23 cellular contexts compared by ENCODE assay signal in the genomic region with DNA sequence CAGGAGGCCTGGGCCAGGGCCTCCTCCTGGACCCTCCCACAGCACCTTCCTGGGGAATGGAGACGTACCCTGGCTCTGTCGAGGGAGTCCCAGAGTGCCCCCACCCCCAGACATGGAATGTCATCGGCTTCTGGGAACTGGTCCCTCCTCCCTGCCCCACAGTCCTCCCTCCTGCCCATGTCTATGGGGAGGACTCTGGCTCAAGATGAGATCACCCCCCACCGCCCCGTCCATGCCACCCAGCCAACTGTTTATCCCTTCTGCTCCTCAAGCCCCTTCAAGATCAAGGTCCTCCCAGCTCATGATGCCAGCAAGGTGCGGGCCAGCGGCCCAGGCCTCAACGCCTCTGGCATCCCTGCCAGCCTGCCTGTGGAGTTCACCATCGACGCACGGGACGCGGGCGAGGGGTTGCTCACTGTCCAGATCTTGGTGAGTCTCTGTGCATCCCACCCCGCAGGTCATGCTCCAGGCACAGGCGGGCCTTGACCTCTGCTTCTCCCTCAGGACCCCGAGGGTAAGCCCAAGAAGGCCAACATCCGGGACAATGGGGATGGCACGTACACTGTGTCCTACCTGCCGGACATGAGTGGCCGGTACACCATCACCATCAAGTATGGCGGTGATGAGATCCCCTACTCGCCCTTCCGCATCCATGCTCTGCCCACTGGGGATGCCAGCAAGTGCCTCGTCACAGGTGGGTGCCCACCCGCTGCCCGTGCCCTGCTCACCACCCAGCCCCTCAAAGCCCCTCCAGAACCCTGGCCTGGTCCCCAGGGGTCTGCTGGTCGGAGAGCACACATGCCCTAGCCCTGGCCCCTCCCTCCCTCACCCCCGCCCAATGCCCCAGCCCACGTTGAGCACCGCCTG. TPM values are rescaled to one million over a fixed set of nuclear protein-coding genes. Genes with fewer than 3 reads are reported as not detected.
"Had no signal": no experiment of that assay in that cellular context is flagged by ENCODE, and none has a peak within 500 bp of the region (broad histone marks: within the 10 kb centered on the region; RNA-seq: fewer than 3 reads in every experiment).

No MANE protein-coding gene starts in this region.

- H3K27ac ChIP-seq: adrenal gland, Peyer's patch, RWPE1 had no signal

- H3K27me3 ChIP-seq: adrenal gland, Peyer's patch had no signal

- H3K36me3 Mint-ChIP-seq: activated naive CD8-positive, alpha-beta T cell treated with anti-CD3 and anti-CD28 coated beads, Interleukin-2, amount 10 ng/mL, durations not matched to agents 7 days and 5 days; WTC11 had no signal

- H3K27me3 Mint-ChIP-seq: activated naive CD8-positive, alpha-beta T cell treated with anti-CD3 and anti-CD28 coated beads, Interleukin-2, amount 10 ng/mL, durations not matched to agents 7 days and 5 days had no signal

- H3K9me3 Mint-ChIP-seq: activated naive CD8-positive, alpha-beta T cell treated with anti-CD3 and anti-CD28 coated beads, Interleukin-2, amount 10 ng/mL, durations not matched to agents 7 days and 5 days; T-helper 1 cell treated with Interleukin-12 subunit alpha and Interleukin-12 subunit beta and Interleukin-4 antibody, amounts not matched to agents 30 μg/mL and 1 μg/mL, for 36 hours; WTC11 had no signal

- H3K4me3 ChIP-seq: adrenal gland, Peyer's patch had no signal

- DNase-seq: activated CD4-positive, alpha-beta T cell treated with anti-CD3 and anti-CD28 coated beads for 48 hours; activated CD4-positive, alpha-beta T cell treated with anti-CD3 and anti-CD28 coated beads, Interleukin-2, amount 50 U/mL, for 4 hours; activated CD4-positive, CD25-positive, alpha-beta regulatory T cell treated with anti-CD3 and anti-CD28 coated beads, Interleukin-2, amount 50 U/mL, for 72 hours; activated CD8-positive, alpha-beta memory T cell treated with anti-CD3 and anti-CD28 coated beads, Interleukin-2, amount 50 U/mL, for 48 hours; activated CD8-positive, alpha-beta T cell treated with anti-CD3 and anti-CD28 coated beads, Interleukin-2, amount 10 ng/mL, durations not matched to agents 7 days and 5 days; activated naive CD4-positive, alpha-beta T cell treated with anti-CD3 and anti-CD28 coated beads, Interleukin-2, amount 50 U/mL, for 16 hours; activated naive CD8-positive, alpha-beta T cell treated with anti-CD3 and anti-CD28 coated beads, Interleukin-2, amount 10 ng/mL, durations not matched to agents 7 days and 5 days; activated T-cell treated with anti-CD3 and anti-CD28 coated beads, Interleukin-2, amount 50 U/mL, for 1 hour; adrenal gland; anterior cingulate cortex; Karpas-422; MM.1S; NCI-H1105; NCI-H1436; NCI-H1694 treated with DMSO at 0.1 percent for 48 hours; NCI-H2081 treated with DMSO at 0.1 percent for 48 hours; NCI-H446; NCI-H524; Peyer's patch; SHP77 had no signal

- H3K4me1 ChIP-seq: adrenal gland, Peyer's patch had no signal

- H3K9me3 ChIP-seq: adrenal gland, Peyer's patch had no signal

- H3K27ac Mint-ChIP-seq: activated CD8-positive, alpha-beta T cell treated with anti-CD3 and anti-CD28 coated beads, Interleukin-2, amount 10 ng/mL, durations not matched to agents 7 days and 5 days; activated naive CD8-positive, alpha-beta T cell treated with anti-CD3 and anti-CD28 coated beads, Interleukin-2, amount 10 ng/mL, durations not matched to agents 7 days and 5 days; T-helper 1 cell treated with Interleukin-12 subunit alpha and Interleukin-12 subunit beta and Interleukin-4 antibody, amounts not matched to agents 30 μg/mL and 1 μg/mL, for 36 hours; WTC11 had no signal

- ATAC-seq: activated CD8-positive, alpha-beta T cell treated with anti-CD3 and anti-CD28 coated beads, Interleukin-2, amount 10 ng/mL, durations not matched to agents 7 days and 5 days; WTC11 had no signal

- H3K4me3 Mint-ChIP-seq: activated CD8-positive, alpha-beta T cell treated with anti-CD3 and anti-CD28 coated beads, Interleukin-2, amount 10 ng/mL, durations not matched to agents 7 days and 5 days; activated naive CD8-positive, alpha-beta T cell treated with anti-CD3 and anti-CD28 coated beads, Interleukin-2, amount 10 ng/mL, durations not matched to agents 7 days and 5 days; T-helper 1 cell treated with Interleukin-12 subunit alpha and Interleukin-12 subunit beta and Interleukin-4 antibody, amounts not matched to agents 30 μg/mL and 1 μg/mL, for 36 hours; WTC11 had no signal

- H3K4me1 Mint-ChIP-seq: activated naive CD8-positive, alpha-beta T cell treated with anti-CD3 and anti-CD28 coated beads, Interleukin-2, amount 10 ng/mL, durations not matched to agents 7 days and 5 days; WTC11 had no signal

- H3K36me3 ChIP-seq: adrenal gland had no signal

RNA-seq across cellular contexts. Expression of gene FLNC, which starts 18.3 kb away (rescaled TPM):
- total RNA-seq: activated CD8-positive, alpha-beta T cell treated with anti-CD3 and anti-CD28 coated beads, Interleukin-2, amount 10 ng/mL, durations not matched to agents 7 days and 5 days; activated naive CD8-positive, alpha-beta T cell treated with anti-CD3 and anti-CD28 coated beads, Interleukin-2, amount 10 ng/mL, durations not matched to agents 7 days and 5 days had no signal
